ENCODE assay signal across 1 cellular context in the genomic region with DNA sequence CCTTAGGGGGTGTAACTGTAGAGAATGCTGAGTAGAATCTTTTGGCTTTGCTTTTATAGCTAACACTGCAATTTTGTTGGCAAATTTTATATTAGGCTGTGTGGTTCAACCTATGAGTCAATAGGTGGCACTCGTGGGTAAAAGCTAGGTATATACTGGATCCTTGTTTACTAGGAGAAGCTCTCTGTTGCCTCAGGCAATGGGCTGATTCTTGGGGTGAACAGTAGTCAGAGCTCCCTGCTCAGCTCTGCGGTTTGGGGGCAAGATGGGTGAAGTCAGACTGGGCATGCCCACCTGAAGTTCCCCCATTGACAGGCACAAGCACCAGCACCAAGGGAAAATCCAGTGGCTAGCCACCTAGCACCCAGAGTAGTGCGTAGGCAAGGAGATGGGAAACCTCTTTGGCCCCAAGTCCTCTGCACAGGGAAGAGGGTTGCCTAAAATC.
TF ChIP-seq lines count a peak whose summit lies in the region.

No MANE protein-coding gene starts in this region.

TF ChIP-seq in GM12878, 131 proteins besides CTCF, POLR2A, EP300 and RAD21 (continued from another document):
- TF ChIP-seq RELB (IDR thresholded peaks at IDR 0.05; ENCODE audit: low read depth) (no peak), NR2C1 (IDR thresholded peaks at IDR 0.05) (no peak), GATAD2B (conservative IDR thresholded peaks at IDR 0.05; ENCODE audit: low read depth) (no peak), CHD1 (IDR thresholded peaks at IDR 0.05; ENCODE audit: low read depth, low read length) (no peak), TCF12 (IDR thresholded peaks at IDR 0.05; ENCODE audit: low read depth, low read length) (no peak), KLF5 (IDR thresholded peaks at IDR 0.05; ENCODE audit: partially characterized antibody) (no peak), ZBED1 (IDR thresholded peaks at IDR 0.05; ENCODE audit: borderline replicate concordance) (no peak), STAT3 (IDR thresholded peaks at IDR 0.05; ENCODE audit: low read depth, low read length) (no peak), MTA2 (IDR thresholded peaks at IDR 0.05; ENCODE audit: low read depth) (no peak), WRNIP1 (IDR thresholded peaks at IDR 0.05; ENCODE audit: borderline replicate concordance, low read depth, low read length) (no peak)
- TF ChIP-seq, protein P1, sequence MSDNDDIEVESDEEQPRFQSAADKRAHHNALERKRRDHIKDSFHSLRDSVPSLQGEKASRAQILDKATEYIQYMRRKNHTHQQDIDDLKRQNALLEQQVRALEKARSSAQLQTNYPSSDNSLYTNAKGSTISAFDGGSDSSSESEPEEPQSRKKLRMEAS (IDR thresholded peaks at IDR 0.05; ENCODE audit: low read depth, low read length) = no peak
- TF ChIP-seq, protein P2, sequence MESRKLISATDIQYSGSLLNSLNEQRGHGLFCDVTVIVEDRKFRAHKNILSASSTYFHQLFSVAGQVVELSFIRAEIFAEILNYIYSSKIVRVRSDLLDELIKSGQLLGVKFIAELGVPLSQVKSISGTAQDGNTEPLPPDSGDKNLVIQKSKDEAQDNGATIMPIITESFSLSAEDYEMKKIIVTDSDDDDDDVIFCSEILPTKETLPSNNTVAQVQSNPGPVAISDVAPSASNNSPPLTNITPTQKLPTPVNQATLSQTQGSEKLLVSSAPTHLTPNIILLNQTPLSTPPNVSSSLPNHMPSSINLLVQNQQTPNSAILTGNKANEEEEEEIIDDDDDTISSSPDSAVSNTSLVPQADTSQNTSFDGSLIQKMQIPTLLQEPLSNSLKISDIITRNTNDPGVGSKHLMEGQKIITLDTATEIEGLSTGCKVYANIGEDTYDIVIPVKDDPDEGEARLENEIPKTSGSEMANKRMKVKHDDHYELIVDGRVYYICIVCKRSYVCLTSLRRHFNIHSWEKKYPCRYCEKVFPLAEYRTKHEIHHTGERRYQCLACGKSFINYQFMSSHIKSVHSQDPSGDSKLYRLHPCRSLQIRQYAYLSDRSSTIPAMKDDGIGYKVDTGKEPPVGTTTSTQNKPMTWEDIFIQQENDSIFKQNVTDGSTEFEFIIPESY (IDR thresholded peaks at IDR 0.05) = no peak
